In the genomic region with DNA sequence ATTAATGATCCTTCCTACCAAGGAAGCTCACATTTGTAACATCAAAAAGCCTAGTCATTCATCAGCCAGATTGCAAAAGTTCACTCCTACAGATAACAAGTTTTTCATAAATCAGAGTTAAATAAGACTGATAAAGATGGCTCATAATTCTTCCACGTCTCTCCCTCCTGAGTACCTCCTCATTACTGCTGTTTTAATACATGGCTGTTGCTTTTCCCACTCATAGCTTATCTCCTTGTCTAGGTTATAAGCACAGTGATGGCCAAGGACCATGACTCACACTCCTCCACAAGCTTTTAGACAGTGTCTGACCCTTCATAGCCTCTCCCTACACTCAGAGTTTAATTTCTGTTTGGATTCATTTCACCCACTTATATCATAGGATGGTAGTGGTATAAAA, we compare ENCODE assay signal across 25 cellular contexts.
"Had no signal": no experiment of that assay in that cellular context is flagged by ENCODE, and none has a peak within 500 bp of the region (broad histone marks: within the 10 kb centered on the region; RNA-seq: fewer than 3 reads in every experiment).

No MANE protein-coding gene starts in this region.

- ATAC-seq: activated naive CD4-positive, alpha-beta T cell treated with anti-CD3 and anti-CD28 coated beads, Interleukin-2, amount 50 U/mL, for 72 hours; activated naive CD8-positive, alpha-beta T cell treated with anti-CD3 and anti-CD28 coated beads, Interleukin-2, amount 50 U/mL, for 24 hours; activated T-cell treated with anti-CD3 and anti-CD28 coated beads, Interleukin-2, amount 50 U/mL, for 4 hours; Panc1 had no signal

- DNase-seq: activated B cell treated with CpG ODN at 0.5 μM for 24 hours; activated CD4-positive, alpha-beta memory T cell treated with anti-CD3 and anti-CD28 coated beads for 36 hours; activated CD4-positive, alpha-beta T cell treated with anti-CD3 and anti-CD28 coated beads for 1 hour; activated CD4-positive, alpha-beta T cell treated with anti-CD3 and anti-CD28 coated beads, Interleukin-2, amount 10 ng/mL, durations not matched to agents 7 days and 5 days; activated CD8-positive, alpha-beta memory T cell treated with anti-CD3 and anti-CD28 coated beads for 24 hours; activated effector memory CD4-positive, alpha-beta T cell treated with anti-CD3 and anti-CD28 coated beads, Interleukin-2, amount 50 U/mL, for 16 hours; activated naive CD4-positive, alpha-beta T cell treated with Interleukin-2 at 50 U/mL for 16 hours; activated naive CD8-positive, alpha-beta T cell treated with anti-CD3 and anti-CD28 coated beads, Interleukin-2, amount 50 U/mL, for 24 hours; activated T-cell treated with anti-CD3 and anti-CD28 coated beads, Interleukin-2, amount 50 U/mL, for 4 hours; amygdala; cerebellar nuclear complex; IMR-90; Kasumi-1; KBM-7; NCI-H1105 treated with DMSO at 0.1 percent for 48 hours; NCI-H1436 treated with DMSO at 0.1 percent for 48 hours; NCI-H187; NCI-H2081; NCI-H526 treated with DMSO at 0.1 percent for 48 hours; NK-92 treated with Interleukin-12 subunit alpha and Interleukin-12 subunit beta, amount 100 ng/mL, for 24 hours; OCI-M1; SHP77 treated with DMSO at 0.1 percent for 48 hours had no signal

- H3K27ac ChIP-seq: RWPE1 had no signal
